ENCODE assay signal across 1 cellular context in the genomic region with DNA sequence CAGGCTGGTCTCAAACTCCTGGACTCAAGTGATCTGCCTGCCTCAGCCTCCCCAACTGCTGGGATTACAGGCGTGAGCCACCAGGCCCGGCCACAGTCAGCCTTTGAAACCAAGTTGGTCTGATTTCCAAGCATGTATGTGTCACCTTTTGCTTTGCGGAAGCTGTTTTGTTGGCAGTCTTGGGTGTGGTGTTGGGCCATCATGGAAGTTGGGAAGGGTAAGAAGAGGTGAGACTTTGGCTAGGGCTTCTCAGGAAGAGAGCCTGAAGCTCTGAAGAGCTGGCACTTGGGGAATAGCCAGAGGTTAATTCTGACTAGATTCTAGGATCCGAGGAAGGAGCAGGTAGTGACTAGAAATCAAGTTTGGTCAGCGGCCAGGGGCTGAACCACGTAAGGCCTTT.
TF ChIP-seq lines count a peak whose summit lies in the region.

No MANE protein-coding gene starts in this region.

TF ChIP-seq in IMR-90, 13 proteins besides CTCF, POLR2A, EP300 and RAD21:
- TF ChIP-seq NFE2L2 (IDR thresholded peaks at IDR 0.05; ENCODE audit: low read depth, low read length): no peak
- TF ChIP-seq CEBPB (IDR thresholded peaks at IDR 0.05; ENCODE audit: low read depth, low read length): no peak
- TF ChIP-seq RCOR1 (IDR thresholded peaks at IDR 0.05; ENCODE audit: insufficient replicate concordance, low read length): no peak
- no peak for TF ChIP-seq SMC3 (IDR thresholded peaks at IDR 0.05; ENCODE audit: low read depth, low read length)
- TF ChIP-seq MAZ (IDR thresholded peaks at IDR 0.05; ENCODE audit: borderline replicate concordance, low read depth, low read length): no peak
- TF ChIP-seq CHD1 (IDR thresholded peaks at IDR 0.05; ENCODE audit: low read depth, low read length): no peak
- no peak for TF ChIP-seq FOS (IDR thresholded peaks at IDR 0.05; ENCODE audit: low read depth, low read length)
- no peak for TF ChIP-seq BHLHE40 (IDR thresholded peaks at IDR 0.05; ENCODE audit: low read depth, low read length)
- TF ChIP-seq, protein P1, sequence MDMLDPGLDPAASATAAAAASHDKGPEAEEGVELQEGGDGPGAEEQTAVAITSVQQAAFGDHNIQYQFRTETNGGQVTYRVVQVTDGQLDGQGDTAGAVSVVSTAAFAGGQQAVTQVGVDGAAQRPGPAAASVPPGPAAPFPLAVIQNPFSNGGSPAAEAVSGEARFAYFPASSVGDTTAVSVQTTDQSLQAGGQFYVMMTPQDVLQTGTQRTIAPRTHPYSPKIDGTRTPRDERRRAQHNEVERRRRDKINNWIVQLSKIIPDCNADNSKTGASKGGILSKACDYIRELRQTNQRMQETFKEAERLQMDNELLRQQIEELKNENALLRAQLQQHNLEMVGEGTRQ (IDR thresholded peaks at IDR 0.05; ENCODE audit: low read depth, low read length): no peak
- TF ChIP-seq RFX5 (IDR thresholded peaks at IDR 0.05; ENCODE audit: low read depth, low read length): no peak
